ENCODE assay signal across 23 cellular contexts in genomic region chr2:11566383-11566782, GRCh38.
"Had no signal": no experiment of that assay in that cellular context is flagged by ENCODE, and none has a peak within 500 bp of the region (broad histone marks: within the 10 kb centered on the region; RNA-seq: fewer than 3 reads in every experiment).

No MANE protein-coding gene starts in this region.

- H3K27ac ChIP-seq: breast epithelium, coronary artery, epithelial cell of prostate, esophagus muscularis mucosa, gastrocnemius medialis, heart right ventricle, neural progenitor cell, parathyroid adenoma, psoas muscle, thyroid gland, upper lobe of left lung had no signal

- H3K9me3 ChIP-seq: breast epithelium, esophagus muscularis mucosa, gastrocnemius medialis, heart right ventricle, mucosa of descending colon, psoas muscle, thyroid gland, upper lobe of left lung had no signal

- H3K4me3 ChIP-seq: breast epithelium, coronary artery, esophagus muscularis mucosa, gastrocnemius medialis, heart right ventricle, mucosa of descending colon, neural progenitor cell, psoas muscle, thyroid gland, upper lobe of left lung had no signal

- H3K27ac Mint-ChIP-seq: naive thymus-derived CD8-positive, alpha-beta T cell; neural progenitor cell had no signal

- H3K36me3 Mint-ChIP-seq: naive thymus-derived CD8-positive, alpha-beta T cell had no signal

- H3K4me1 ChIP-seq: breast epithelium, esophagus muscularis mucosa, parathyroid adenoma, psoas muscle, thyroid gland, upper lobe of left lung had no signal

- H3K4me3 Mint-ChIP-seq: naive thymus-derived CD8-positive, alpha-beta T cell; neural progenitor cell had no signal

- H3K27me3 ChIP-seq: breast epithelium, esophagus muscularis mucosa, gastrocnemius medialis, heart right ventricle, neural progenitor cell, thyroid gland, upper lobe of left lung had no signal

- ATAC-seq: gastrocnemius medialis; heart right ventricle; left lobe of liver; mucosa of descending colon; naive thymus-derived CD8-positive, alpha-beta T cell; psoas muscle had no signal

- DNase-seq: caudate nucleus; effector memory CD4-positive, alpha-beta T cell; gastrocnemius medialis; heart right ventricle; hypothalamus; mesendoderm; mucosa of descending colon; naive thymus-derived CD8-positive, alpha-beta T cell; occipital lobe; retina; small intestine; stimulated activated CD4-positive, alpha-beta T cell treated with anti-CD3 and anti-CD28 coated beads, Interleukin-2, amount 100 ng/mL, for 48 hours; stimulated activated naive CD4-positive, alpha-beta T cell treated with Interleukin-2 at 50 U/mL for 16 hours; thyroid gland had no signal

- H3K9me3 Mint-ChIP-seq: naive thymus-derived CD8-positive, alpha-beta T cell; neural progenitor cell had no signal

- H3K36me3 ChIP-seq: breast epithelium, esophagus muscularis mucosa, gastrocnemius medialis, heart right ventricle, neural progenitor cell, thyroid gland, upper lobe of left lung had no signal

- H3K4me1 Mint-ChIP-seq: naive thymus-derived CD8-positive, alpha-beta T cell had no signal
